Comparison of ENCODE assay signal across 14 cellular contexts in genomic region chr12:30837595-30837994, GRCh38.
"Had no signal": no experiment of that assay in that cellular context is flagged by ENCODE, and none has a peak within 500 bp of the region (broad histone marks: within the 10 kb centered on the region; RNA-seq: fewer than 3 reads in every experiment).

No MANE protein-coding gene starts in this region.

- DNase-seq: activated CD4-positive, CD25-positive, alpha-beta regulatory T cell treated with anti-CD3 and anti-CD28 coated beads, Interleukin-2, amount 50 U/mL, for 72 hours; activated naive CD4-positive, alpha-beta T cell; activated T-cell treated with anti-CD3 and anti-CD28 coated beads for 4 hours; anterior cingulate cortex; cerebellar nuclear complex; effector memory CD4-positive, alpha-beta T cell; immature natural killer cell; mesendoderm; nephron progenitor cell; stimulated activated CD4-positive, alpha-beta T cell treated with anti-CD3 and anti-CD28 coated beads, Interleukin-12 subunit alpha, Interleukin-12 subunit beta, amount 100 ng/mL, for 4 hours had no signal

- H3K27ac Mint-ChIP-seq: dendritic cell treated with granulocyte-macrophage colony-stimulating factor and Interleukin-4, amounts not matched to agents 40 ng/mL and 50 ng/mL, for 4 days; immature natural killer cell; nephron progenitor cell; stimulated activated memory B cell treated with anti-CD40 and anti-IgM and Interleukin-4, amounts not matched to agents 10 μg/mL and 1 μg/mL and 100 μg/mL, for 72 hours had no signal

- H3K4me3 ChIP-seq: breast epithelium had no signal

- H3K27ac ChIP-seq: breast epithelium had no signal

- H3K4me1 ChIP-seq: breast epithelium had no signal

- H3K4me3 Mint-ChIP-seq: dendritic cell treated with granulocyte-macrophage colony-stimulating factor and Interleukin-4, amounts not matched to agents 40 ng/mL and 50 ng/mL, for 4 days; immature natural killer cell; nephron progenitor cell; stimulated activated memory B cell treated with anti-CD40 and anti-IgM and Interleukin-4, amounts not matched to agents 10 μg/mL and 1 μg/mL and 100 μg/mL, for 72 hours had no signal

- H3K36me3 ChIP-seq: breast epithelium had no signal

- H3K9me3 ChIP-seq: breast epithelium had no signal

- ATAC-seq: stimulated activated memory B cell treated with anti-CD40 and anti-IgM and Interleukin-4, amounts not matched to agents 10 μg/mL and 1 μg/mL and 100 μg/mL, for 72 hours had no signal

- FAIRE-seq: frontal cortex had no signal

- H3K4me1 Mint-ChIP-seq: immature natural killer cell; stimulated activated memory B cell treated with anti-CD40 and anti-IgM and Interleukin-4, amounts not matched to agents 10 μg/mL and 1 μg/mL and 100 μg/mL, for 72 hours had no signal

- H3K9me3 Mint-ChIP-seq: dendritic cell treated with granulocyte-macrophage colony-stimulating factor and Interleukin-4, amounts not matched to agents 40 ng/mL and 50 ng/mL, for 4 days; stimulated activated memory B cell treated with anti-CD40 and anti-IgM and Interleukin-4, amounts not matched to agents 10 μg/mL and 1 μg/mL and 100 μg/mL, for 72 hours had no signal

- H3K36me3 Mint-ChIP-seq: immature natural killer cell; stimulated activated memory B cell treated with anti-CD40 and anti-IgM and Interleukin-4, amounts not matched to agents 10 μg/mL and 1 μg/mL and 100 μg/mL, for 72 hours had no signal
